Comparison of ENCODE assay signal across 10 cellular contexts in the genomic region with DNA sequence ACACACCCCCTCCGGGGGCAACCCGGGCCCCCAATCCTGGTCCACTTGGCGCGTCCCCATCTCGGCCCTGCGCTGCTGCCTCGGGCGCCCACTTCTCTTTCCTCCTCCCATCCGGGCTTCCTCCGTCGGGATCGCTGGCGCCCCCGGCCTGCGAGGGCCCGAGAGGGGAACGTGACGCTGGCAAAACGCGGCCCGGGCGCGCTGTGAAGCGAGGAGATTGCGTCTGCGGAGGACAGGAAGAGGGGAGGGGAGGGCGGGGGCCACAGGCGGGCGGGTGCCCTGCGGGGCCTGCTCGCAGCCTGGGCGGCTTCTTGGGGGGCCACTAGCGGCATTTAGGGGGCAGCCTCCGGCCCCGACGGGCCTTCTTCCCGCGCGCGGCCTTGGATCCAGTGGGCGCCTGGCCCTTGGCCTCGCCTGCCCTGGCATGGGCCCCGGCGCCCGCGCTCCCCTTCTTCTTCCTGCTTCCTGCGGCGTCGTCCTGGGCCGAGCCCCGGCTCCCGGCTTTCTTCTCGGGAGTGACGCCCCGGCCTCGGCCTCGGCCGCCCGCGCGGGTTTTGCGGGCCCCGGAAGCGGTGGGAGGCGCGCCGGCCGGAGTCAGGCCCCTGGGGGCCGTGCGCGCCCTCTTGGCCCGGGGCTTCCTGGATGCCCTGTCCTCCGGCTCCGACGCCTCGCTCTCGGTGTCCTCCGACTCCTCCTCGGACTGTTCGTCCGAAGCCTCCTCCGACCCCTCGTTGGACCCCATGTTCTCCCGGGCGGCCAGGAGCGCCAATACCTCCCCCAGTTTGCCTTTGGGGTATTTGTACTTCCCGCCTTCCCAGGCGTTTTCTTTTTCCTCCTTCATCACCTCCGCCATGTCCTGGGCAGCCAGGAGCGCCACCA. TPM values are rescaled to one million over a fixed set of nuclear protein-coding genes. Genes with fewer than 3 reads are reported as not detected.
DNase-seq lines count a peak whose midpoint lies in the region; ATAC-seq and TF ChIP-seq lines count a peak whose summit lies in the region.
"Had no signal": no experiment of that assay in that cellular context is flagged by ENCODE, and none has a peak within 500 bp of the region (broad histone marks: within the 10 kb centered on the region; RNA-seq: fewer than 3 reads in every experiment).

No MANE protein-coding gene starts in this region.

- no peak overlapping the region for H3K27ac ChIP-seq in CD4-positive, alpha-beta memory T cell (ENCODE audit: low read depth, low read length)
- H3K27ac ChIP-seq in esophagus squamous epithelium (peak overlapping the region; percentile 13 to 57 (median 48)), osteoblast (ENCODE audit: low read depth, low read length) (no peak overlapping the region), SJCRH30 (no peak overlapping the region)

- intact Hi-C loops in CD4-positive, alpha-beta memory T cell (cut with micrococcal nuclease): no loop called here
- intact Hi-C loops in esophagus squamous epithelium (cut with DNase I): no loop called here

- no peak overlapping the region for H2AFZ ChIP-seq in osteoblast (ENCODE audit: low read length)

- DNase-seq in CD4-positive, alpha-beta memory T cell: peak in 3 of 5 donors; percentile 32 to 41 (median 36)
- DNase-seq in activated CD4-positive, alpha-beta T cell treated with anti-CD3 and anti-CD28 coated beads, Interleukin-2, amount 10 ng/mL, durations not matched to agents 7 days and 5 days: peak; percentile 35
- no peak for DNase-seq in esophagus squamous epithelium (lab: John Stamatoyannopoulos, UW)
- peak; percentile 93 for DNase-seq in osteoblast (ENCODE audit: insufficient read length, low spot score, missing footprints)
- no peak for DNase-seq in NCI-H2081 (lab: John Stamatoyannopoulos, UW)
- DNase-seq in SJCRH30: no peak
- DNase-seq in cerebellar cortex (ENCODE audit: low spot score): no peak
- DNase-seq: GF-D8, HFFc6 had no signal

- H3K4me2 ChIP-seq in osteoblast (ENCODE audit: insufficient read depth, low read length): no peak overlapping the region

- TF ChIP-seq CTCF in esophagus squamous epithelium (IDR thresholded peaks at IDR 0.05) (no peak), osteoblast (IDR thresholded peaks at IDR 0.05; ENCODE audit: extremely low read depth, low read depth, low read length) (no peak)

- CTCF ChIA-PET in CD4-positive, alpha-beta memory T cell (lab: Charles Lee; ENCODE audit: partially characterized antibody): no interaction called here
- CTCF ChIA-PET in activated CD4-positive, alpha-beta T cell treated with anti-CD3 and anti-CD28 coated beads, Interleukin-2, amount 10 ng/mL, durations not matched to agents 7 days and 5 days (lab: Charles Lee): no interaction called here

- H3K36me3 Mint-ChIP-seq in CD4-positive, alpha-beta memory T cell: no peaks in the 10 kb centered on the region
- peaks cover 1% of the 10 kb centered on the region for H3K36me3 Mint-ChIP-seq in activated CD4-positive, alpha-beta T cell treated with anti-CD3 and anti-CD28 coated beads, Interleukin-2, amount 10 ng/mL, durations not matched to agents 7 days and 5 days (ENCODE audit: low read depth)

- H3K9me3 ChIP-seq in CD4-positive, alpha-beta memory T cell (ENCODE audit: control insufficient read depth in 1 of 2, low read length in 2 of 2): no peaks in the 10 kb centered on the region
- no peaks in the 10 kb centered on the region for H3K9me3 ChIP-seq in esophagus squamous epithelium
- no peaks in the 10 kb centered on the region for H3K9me3 ChIP-seq in osteoblast (ENCODE audit: low read depth, low read length)
- no peaks in the 10 kb centered on the region for H3K9me3 ChIP-seq in SJCRH30 (replicated peaks)

- H3K4me1 ChIP-seq in CD4-positive, alpha-beta memory T cell (ENCODE audit: insufficient read depth, low read length): peaks cover 27% of the 10 kb centered on the region
- H3K4me1 ChIP-seq in esophagus squamous epithelium: peaks cover 15 to 56% (median 30%) of the 10 kb centered on the region in 3 donors
- H3K4me1 ChIP-seq in osteoblast (ENCODE audit: insufficient read depth, low read length): peaks cover 4% of the 10 kb centered on the region
- H3K4me1 ChIP-seq in SJCRH30: no peaks in the 10 kb centered on the region

- H3K27me3 ChIP-seq in CD4-positive, alpha-beta memory T cell (ENCODE audit: insufficient read depth, low read length): peaks cover 30% of the 10 kb centered on the region
- peaks cover 3 to 74% (median 10%) of the 10 kb centered on the region in 4 donors for H3K27me3 ChIP-seq in esophagus squamous epithelium
- peaks cover 35% of the 10 kb centered on the region for H3K27me3 ChIP-seq in osteoblast (ENCODE audit: insufficient read depth, low read length)
- peaks cover 17% of the 10 kb centered on the region; the same call in 1 of the 2 replicates for H3K27me3 ChIP-seq in SJCRH30

- no peaks in the 10 kb centered on the region for H3K9me3 Mint-ChIP-seq in CD4-positive, alpha-beta memory T cell
- H3K9me3 Mint-ChIP-seq in activated CD4-positive, alpha-beta T cell treated with anti-CD3 and anti-CD28 coated beads, Interleukin-2, amount 10 ng/mL, durations not matched to agents 7 days and 5 days: no peaks in the 10 kb centered on the region
- H3K9me3 Mint-ChIP-seq: HFFc6 had no signal

- peaks cover 36 to 40% of the 10 kb centered on the region in 2 donors for H3K27me3 Mint-ChIP-seq in CD4-positive, alpha-beta memory T cell
- peaks cover 78% of the 10 kb centered on the region for H3K27me3 Mint-ChIP-seq in activated CD4-positive, alpha-beta T cell treated with anti-CD3 and anti-CD28 coated beads, Interleukin-2, amount 10 ng/mL, durations not matched to agents 7 days and 5 days

- no peak overlapping the region for H3K4me3 ChIP-seq in CD4-positive, alpha-beta memory T cell (ENCODE audit: low read length in 2 of 2)
- H3K4me3 ChIP-seq in esophagus squamous epithelium: peak overlapping the region; percentile 22 to 56 (median 46)
- no peak overlapping the region for H3K4me3 ChIP-seq in osteoblast (ENCODE audit: insufficient read depth, low read length)
- H3K4me3 ChIP-seq in SJCRH30: no peak overlapping the region

- TF ChIP-seq POLR2A in esophagus squamous epithelium (IDR thresholded peaks at IDR 0.05): no peak

- WGBS in esophagus squamous epithelium, 2 donors: 48 to 80% methylated on average over 12 to 19 of the region's 90 CpGs

- H3K4me3 Mint-ChIP-seq in CD4-positive, alpha-beta memory T cell: peak overlapping the region; percentile 70 to 87 (median 82)
- H3K4me3 Mint-ChIP-seq in activated CD4-positive, alpha-beta T cell treated with anti-CD3 and anti-CD28 coated beads, Interleukin-2, amount 10 ng/mL, durations not matched to agents 7 days and 5 days: peak overlapping the region; percentile 60

- peak overlapping the region in 4 of 7 donors; percentile 48 to 84 (median 64) for H3K27ac Mint-ChIP-seq in CD4-positive, alpha-beta memory T cell
- H3K27ac Mint-ChIP-seq in activated CD4-positive, alpha-beta T cell treated with anti-CD3 and anti-CD28 coated beads, Interleukin-2, amount 10 ng/mL, durations not matched to agents 7 days and 5 days: no peak overlapping the region
- H3K27ac Mint-ChIP-seq: HFFc6 had no signal

- ATAC-seq in HG02970 (IDR thresholded peaks at IDR 0.05; ENCODE audit: low FRiP score, unreplicated experiment): no peak

- no peaks in the 10 kb centered on the region for H3K36me3 ChIP-seq in CD4-positive, alpha-beta memory T cell (ENCODE audit: insufficient read depth, low read length)
- H3K36me3 ChIP-seq in esophagus squamous epithelium (no peaks in the 10 kb centered on the region), osteoblast (ENCODE audit: insufficient read depth, low read length) (no peaks in the 10 kb centered on the region), SJCRH30 (no peaks in the 10 kb centered on the region)

- H4K20me1 ChIP-seq in osteoblast (ENCODE audit: insufficient read depth, low read length): no peaks in the 10 kb centered on the region

- no peaks in the 10 kb centered on the region for H3K79me2 ChIP-seq in osteoblast (ENCODE audit: insufficient read depth, low read length)

- POLR2A ChIA-PET in CD4-positive, alpha-beta memory T cell (lab: Charles Lee; ENCODE audit: partially characterized antibody): no interaction called here
- POLR2A ChIA-PET in activated CD4-positive, alpha-beta T cell treated with anti-CD3 and anti-CD28 coated beads, Interleukin-2, amount 10 ng/mL, durations not matched to agents 7 days and 5 days (lab: Charles Lee): no interaction called here

- H3K4me1 Mint-ChIP-seq in CD4-positive, alpha-beta memory T cell: peaks cover 8 to 45% (median 19%) of the 10 kb centered on the region in 4 donors
- peaks cover 12% of the 10 kb centered on the region for H3K4me1 Mint-ChIP-seq in activated CD4-positive, alpha-beta T cell treated with anti-CD3 and anti-CD28 coated beads, Interleukin-2, amount 10 ng/mL, durations not matched to agents 7 days and 5 days

RNA-seq across cellular contexts. Expression of gene PNMA8B, which starts 2.2 kb away (rescaled TPM):
- 1 to 10 TPM; 1.2 TPM for total RNA-seq in CD4-positive, alpha-beta memory T cell
- under 1 TPM; 0.24 to 0.34 TPM for polyA plus RNA-seq in CD4-positive, alpha-beta memory T cell
- total RNA-seq in activated CD4-positive, alpha-beta T cell treated with anti-CD3 and anti-CD28 coated beads, Interleukin-2, amount 10 ng/mL, durations not matched to agents 7 days and 5 days: under 1 TPM; 0.06 to 0.07 TPM
- total RNA-seq in esophagus squamous epithelium: 1 to 10 TPM in 1 of 4 donors, under 1 TPM in 3; 0.13 to 1.1 (median 0.79) TPM
- 0.72 and 1.2 TPM in 2 replicates for total RNA-seq in osteoblast
- total RNA-seq in SJCRH30 (2014; rRNA removed; shearing (Covaris generic)): 0.04 TPM in 1 of 2 replicates, not detected in the other

RNA-seq across cellular contexts. Expression of gene PNMA8A, which starts 22.1 kb away (rescaled TPM):
- under 1 TPM in 1 of 2 experiments, not detected in 1; 0.26 TPM for total RNA-seq in CD4-positive, alpha-beta memory T cell
- under 1 TPM in 1 of 2 donors, not detected in 1; 0.13 TPM for polyA plus RNA-seq in CD4-positive, alpha-beta memory T cell
- total RNA-seq in activated CD4-positive, alpha-beta T cell treated with anti-CD3 and anti-CD28 coated beads, Interleukin-2, amount 10 ng/mL, durations not matched to agents 7 days and 5 days: not detected
- total RNA-seq in esophagus squamous epithelium: under 1 TPM in 1 of 4 donors, not detected in 3; 0.38 TPM
- total RNA-seq in osteoblast: 2.1 and 2.2 TPM in 2 replicates
- 40.1 and 41.8 TPM in 2 replicates for total RNA-seq in SJCRH30 (2014; rRNA removed; shearing (Covaris generic))

Comparison
In these comparisons a context has a peak if more than half of its experiments do, and no peak if none do; other contexts are left out.
1. DNase-seq: peak in CD4-positive, alpha-beta memory T cell (3 of 5), activated CD4-positive, alpha-beta T cell treated with anti-CD3 and anti-CD28 coated beads, Interleukin-2, amount 10 ng/mL, durations not matched to agents 7 days and 5 days (single experiment) and osteoblast (single experiment); none in esophagus squamous epithelium (single experiment), NCI-H2081 (0 of 2), SJCRH30 (0 of 2) and cerebellar cortex (single experiment).
2. H3K27ac ChIP-seq: peak in esophagus squamous epithelium (4 of 4); none in CD4-positive, alpha-beta memory T cell (single experiment), osteoblast (single experiment) and SJCRH30 (single experiment).
3. H3K4me3 ChIP-seq: peak in esophagus squamous epithelium (4 of 4); none in CD4-positive, alpha-beta memory T cell (0 of 2), osteoblast (single experiment) and SJCRH30 (single experiment).
4. RNA of gene PNMA8A, which starts 22.1 kb away (total RNA-seq): 40.1 to 41.8 TPM in SJCRH30; 2.1 to 2.2 TPM in osteoblast, 0.26 TPM in CD4-positive, alpha-beta memory T cell, not detected in activated CD4-positive, alpha-beta T cell treated with anti-CD3 and anti-CD28 coated beads, Interleukin-2, amount 10 ng/mL, durations not matched to agents 7 days and 5 days and 0.38 TPM in esophagus squamous epithelium; every median in the first group is over 10 times any median in the second.